9 cellular contexts compared by ENCODE assay signal in genomic region chr15:94206463-94207167, GRCh38. TPM values are rescaled to one million over a fixed set of nuclear protein-coding genes. Genes with fewer than 3 reads are reported as not detected.
A peak's percentile ranks its signal among the peaks of the same experiment; 100 is the strongest.
DNase-seq lines count a peak whose midpoint lies in the region; ATAC-seq and TF ChIP-seq lines count a peak whose summit lies in the region.
"Had no signal": no experiment of that assay in that cellular context is flagged by ENCODE, and none has a peak within 500 bp of the region (broad histone marks: within the 10 kb centered on the region; RNA-seq: fewer than 3 reads in every experiment).

No MANE protein-coding gene starts in this region.

- H3K27ac Mint-ChIP-seq in CD8-positive, alpha-beta T cell = no peak overlapping the region
- H3K27ac Mint-ChIP-seq in activated CD8-positive, alpha-beta T cell treated with anti-CD3 and anti-CD28 coated beads, Interleukin-2, amount 10 ng/mL, durations not matched to agents 7 days and 5 days = peak overlapping the region; percentile 84
- H3K27ac Mint-ChIP-seq in endothelial cell (ENCODE audit: unreplicated experiment) = no peak overlapping the region

- no peak for DNase-seq in CD8-positive, alpha-beta T cell
- peak; percentile 80 for DNase-seq in activated CD8-positive, alpha-beta T cell treated with anti-CD3 and anti-CD28 coated beads, Interleukin-2, amount 10 ng/mL, durations not matched to agents 7 days and 5 days
- DNase-seq in effector CD4-positive, alpha-beta T cell = no peak
- DNase-seq in activated gamma-delta T cell (lab: John Stamatoyannopoulos, UW) (no peak), endothelial cell (ENCODE audit: low spot score) (no peak)

- peaks cover 11% of the 10 kb centered on the region for H3K27me3 Mint-ChIP-seq in CD8-positive, alpha-beta T cell (ENCODE audit: low read depth)
- H3K27me3 Mint-ChIP-seq in activated CD8-positive, alpha-beta T cell treated with anti-CD3 and anti-CD28 coated beads, Interleukin-2, amount 10 ng/mL, durations not matched to agents 7 days and 5 days (ENCODE audit: low read depth) = peaks cover 15% of the 10 kb centered on the region
- H3K27me3 Mint-ChIP-seq in endothelial cell (ENCODE audit: unreplicated experiment) = peaks cover 2% of the 10 kb centered on the region

- no peaks in the 10 kb centered on the region for H3K36me3 ChIP-seq in CD8-positive, alpha-beta T cell (ENCODE audit: insufficient read depth, low read length)
- H3K36me3 ChIP-seq: SJCRH30 had no signal

- H3K27ac ChIP-seq in CD8-positive, alpha-beta T cell (ENCODE audit: low read depth, low read length) = no peak overlapping the region
- H3K27ac ChIP-seq: SJCRH30 had no signal

- intact Hi-C loops in CD8-positive, alpha-beta T cell (cut with DNase I, micrococcal nuclease) = no loop called here

- H3K4me1 Mint-ChIP-seq in CD8-positive, alpha-beta T cell (ENCODE audit: low read depth) = peaks cover 12% of the 10 kb centered on the region
- H3K4me1 Mint-ChIP-seq in activated CD8-positive, alpha-beta T cell treated with anti-CD3 and anti-CD28 coated beads, Interleukin-2, amount 10 ng/mL, durations not matched to agents 7 days and 5 days (ENCODE audit: low read depth) = peaks cover 31% of the 10 kb centered on the region
- H3K4me1 Mint-ChIP-seq in endothelial cell (ENCODE audit: unreplicated experiment) = peaks cover 3% of the 10 kb centered on the region

- CTCF ChIA-PET in CD8-positive, alpha-beta T cell (lab: Charles Lee) = no interaction called here
- CTCF ChIA-PET in activated CD8-positive, alpha-beta T cell treated with anti-CD3 and anti-CD28 coated beads, Interleukin-2, amount 10 ng/mL, durations not matched to agents 7 days and 5 days (lab: Charles Lee) = interaction anchor here (1.1 kb wide), 1 partner anchor 43 kb away, joined by 4 read pairs; no protein-coding TSS in a partner anchor

- POLR2A ChIA-PET in CD8-positive, alpha-beta T cell (lab: Charles Lee) = no interaction called here
- POLR2A ChIA-PET in activated CD8-positive, alpha-beta T cell treated with anti-CD3 and anti-CD28 coated beads, Interleukin-2, amount 10 ng/mL, durations not matched to agents 7 days and 5 days (lab: Charles Lee) = no interaction called here

- H3K9me3 ChIP-seq in CD8-positive, alpha-beta T cell (ENCODE audit: low read length) = no peaks in the 10 kb centered on the region
- no peaks in the 10 kb centered on the region for H3K9me3 ChIP-seq in mononuclear cell (ENCODE audit: low read depth, low read length)

- H3K27me3 ChIP-seq in CD8-positive, alpha-beta T cell (ENCODE audit: insufficient read depth, low read length) = no peaks in the 10 kb centered on the region
- H3K27me3 ChIP-seq in mononuclear cell (ENCODE audit: insufficient read depth, low read length) = no peaks in the 10 kb centered on the region
- H3K27me3 ChIP-seq: SJCRH30 had no signal

- no peaks in the 10 kb centered on the region for H3K36me3 Mint-ChIP-seq in CD8-positive, alpha-beta T cell
- peaks cover 10% of the 10 kb centered on the region for H3K36me3 Mint-ChIP-seq in activated CD8-positive, alpha-beta T cell treated with anti-CD3 and anti-CD28 coated beads, Interleukin-2, amount 10 ng/mL, durations not matched to agents 7 days and 5 days (ENCODE audit: low read depth)
- H3K36me3 Mint-ChIP-seq in endothelial cell (ENCODE audit: low read depth, unreplicated experiment) = no peaks in the 10 kb centered on the region

- no peak overlapping the region for H3K4me3 ChIP-seq in CD8-positive, alpha-beta T cell (ENCODE audit: low read depth, low read length)
- peak overlapping the region; percentile 22 for H3K4me3 ChIP-seq in mononuclear cell (ENCODE audit: low read length)
- H3K4me3 ChIP-seq: SJCRH30 had no signal

- peaks cover 5% of the 10 kb centered on the region for H3K4me1 ChIP-seq in CD8-positive, alpha-beta T cell (ENCODE audit: insufficient read depth, low read length)
- H3K4me1 ChIP-seq in mononuclear cell (ENCODE audit: insufficient read depth, low read length) = peaks cover 19% of the 10 kb centered on the region

- TF ChIP-seq CTCF in CD8-positive, alpha-beta T cell (IDR thresholded peaks at IDR 0.05) = no peak
- TF ChIP-seq CTCF in endothelial cell (IDR thresholded peaks at IDR 0.05; ENCODE audit: unreplicated experiment) = no peak

- ATAC-seq in CD8-positive, alpha-beta T cell = peak; percentile 31
- ATAC-seq in HG02981 (IDR thresholded peaks at IDR 0.05; ENCODE audit: unreplicated experiment) = peak; percentile 62
- peak; percentile 92 for ATAC-seq in activated CD8-positive, alpha-beta T cell treated with anti-CD3 and anti-CD28 coated beads, Interleukin-2, amount 10 ng/mL, durations not matched to agents 7 days and 5 days
- ATAC-seq in GM21619 (IDR thresholded peaks at IDR 0.05; ENCODE audit: unreplicated experiment) = no peak

- no peaks in the 10 kb centered on the region for H3K9me3 Mint-ChIP-seq in CD8-positive, alpha-beta T cell
- H3K9me3 Mint-ChIP-seq in activated CD8-positive, alpha-beta T cell treated with anti-CD3 and anti-CD28 coated beads, Interleukin-2, amount 10 ng/mL, durations not matched to agents 7 days and 5 days (ENCODE audit: insufficient read depth) = peaks cover 17% of the 10 kb centered on the region
- no peaks in the 10 kb centered on the region for H3K9me3 Mint-ChIP-seq in endothelial cell (ENCODE audit: unreplicated experiment)

- H3K4me3 Mint-ChIP-seq in CD8-positive, alpha-beta T cell = peak overlapping the region; percentile 40
- peak overlapping the region; percentile 52 for H3K4me3 Mint-ChIP-seq in activated CD8-positive, alpha-beta T cell treated with anti-CD3 and anti-CD28 coated beads, Interleukin-2, amount 10 ng/mL, durations not matched to agents 7 days and 5 days
- no peak overlapping the region for H3K4me3 Mint-ChIP-seq in endothelial cell (ENCODE audit: unreplicated experiment)

RNA-seq across cellular contexts. Expression of gene MCTP2, which starts 24.7 kb away (rescaled TPM):
- total RNA-seq in CD8-positive, alpha-beta T cell = 10 to 100 TPM; 11.2 to 16.5 TPM
- 10 to 100 TPM; 26.2 to 26.9 TPM for total RNA-seq in activated CD8-positive, alpha-beta T cell treated with anti-CD3 and anti-CD28 coated beads, Interleukin-2, amount 10 ng/mL, durations not matched to agents 7 days and 5 days
- 55.9 TPM for total RNA-seq in mononuclear cell
- total RNA-seq in endothelial cell (ENCODE audit: unreplicated experiment) = 1.5 TPM
